1 cellular context compared by ENCODE assay signal in genomic region chr12:12505544-12506501, GRCh38.
TF ChIP-seq lines count a peak whose summit lies in the region.

No MANE protein-coding gene starts in this region.

TF ChIP-seq in SK-N-SH, 30 proteins besides CTCF, POLR2A, EP300 and RAD21 (continued from another document):
- TF ChIP-seq RCOR1 (IDR thresholded peaks at IDR 0.05; ENCODE audit: low read length) (peak; percentile 90), FOXM1 (IDR thresholded peaks at IDR 0.05; ENCODE audit: low read depth) (peak; percentile 84), RXRA (IDR thresholded peaks at IDR 0.05; ENCODE audit: borderline replicate concordance, low read depth) (peak; percentile 98), POLR2AphosphoS5 (IDR thresholded peaks at IDR 0.05; ENCODE audit: low read depth, low read length) (peak; percentile 83; the same call in 1 of the 2 replicates), NFIC (IDR thresholded peaks at IDR 0.05; ENCODE audit: borderline replicate concordance) (peak; percentile 41; the same call in 1 of the 2 replicates), MEF2A (IDR thresholded peaks at IDR 0.05; ENCODE audit: borderline replicate concordance, low read depth) (peak; percentile 51; the same call in 1 of the 2 replicates), PBX3 (IDR thresholded peaks at IDR 0.05) (peak; percentile 94), ELF1 (IDR thresholded peaks at IDR 0.05) (no peak), CHD2 (IDR thresholded peaks at IDR 0.05; ENCODE audit: low read length, partially characterized antibody) (peak; percentile 72), JUND (IDR thresholded peaks at IDR 0.05) (peak; percentile 87)
- TF ChIP-seq, protein P1, sequence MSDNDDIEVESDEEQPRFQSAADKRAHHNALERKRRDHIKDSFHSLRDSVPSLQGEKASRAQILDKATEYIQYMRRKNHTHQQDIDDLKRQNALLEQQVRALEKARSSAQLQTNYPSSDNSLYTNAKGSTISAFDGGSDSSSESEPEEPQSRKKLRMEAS (IDR thresholded peaks at IDR 0.05; ENCODE audit: low read depth) = peak; percentile 84
- TF ChIP-seq, protein P2, sequence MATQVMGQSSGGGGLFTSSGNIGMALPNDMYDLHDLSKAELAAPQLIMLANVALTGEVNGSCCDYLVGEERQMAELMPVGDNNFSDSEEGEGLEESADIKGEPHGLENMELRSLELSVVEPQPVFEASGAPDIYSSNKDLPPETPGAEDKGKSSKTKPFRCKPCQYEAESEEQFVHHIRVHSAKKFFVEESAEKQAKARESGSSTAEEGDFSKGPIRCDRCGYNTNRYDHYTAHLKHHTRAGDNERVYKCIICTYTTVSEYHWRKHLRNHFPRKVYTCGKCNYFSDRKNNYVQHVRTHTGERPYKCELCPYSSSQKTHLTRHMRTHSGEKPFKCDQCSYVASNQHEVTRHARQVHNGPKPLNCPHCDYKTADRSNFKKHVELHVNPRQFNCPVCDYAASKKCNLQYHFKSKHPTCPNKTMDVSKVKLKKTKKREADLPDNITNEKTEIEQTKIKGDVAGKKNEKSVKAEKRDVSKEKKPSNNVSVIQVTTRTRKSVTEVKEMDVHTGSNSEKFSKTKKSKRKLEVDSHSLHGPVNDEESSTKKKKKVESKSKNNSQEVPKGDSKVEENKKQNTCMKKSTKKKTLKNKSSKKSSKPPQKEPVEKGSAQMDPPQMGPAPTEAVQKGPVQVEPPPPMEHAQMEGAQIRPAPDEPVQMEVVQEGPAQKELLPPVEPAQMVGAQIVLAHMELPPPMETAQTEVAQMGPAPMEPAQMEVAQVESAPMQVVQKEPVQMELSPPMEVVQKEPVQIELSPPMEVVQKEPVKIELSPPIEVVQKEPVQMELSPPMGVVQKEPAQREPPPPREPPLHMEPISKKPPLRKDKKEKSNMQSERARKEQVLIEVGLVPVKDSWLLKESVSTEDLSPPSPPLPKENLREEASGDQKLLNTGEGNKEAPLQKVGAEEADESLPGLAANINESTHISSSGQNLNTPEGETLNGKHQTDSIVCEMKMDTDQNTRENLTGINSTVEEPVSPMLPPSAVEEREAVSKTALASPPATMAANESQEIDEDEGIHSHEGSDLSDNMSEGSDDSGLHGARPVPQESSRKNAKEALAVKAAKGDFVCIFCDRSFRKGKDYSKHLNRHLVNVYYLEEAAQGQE (IDR thresholded peaks at IDR 0.05; ENCODE audit: low read depth, low read length) = no peak
- TF ChIP-seq, protein P3, sequence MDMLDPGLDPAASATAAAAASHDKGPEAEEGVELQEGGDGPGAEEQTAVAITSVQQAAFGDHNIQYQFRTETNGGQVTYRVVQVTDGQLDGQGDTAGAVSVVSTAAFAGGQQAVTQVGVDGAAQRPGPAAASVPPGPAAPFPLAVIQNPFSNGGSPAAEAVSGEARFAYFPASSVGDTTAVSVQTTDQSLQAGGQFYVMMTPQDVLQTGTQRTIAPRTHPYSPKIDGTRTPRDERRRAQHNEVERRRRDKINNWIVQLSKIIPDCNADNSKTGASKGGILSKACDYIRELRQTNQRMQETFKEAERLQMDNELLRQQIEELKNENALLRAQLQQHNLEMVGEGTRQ (IDR thresholded peaks at IDR 0.05; ENCODE audit: borderline replicate concordance, low read depth, low read length) = no peak
